ENCODE assay signal across 14 cellular contexts in genomic region chr10:106582291-106582690, GRCh38.
DNase-seq lines count a peak whose midpoint lies in the region; ATAC-seq and TF ChIP-seq lines count a peak whose summit lies in the region.
"Had no signal": no experiment of that assay in that cellular context is flagged by ENCODE, and none has a peak within 500 bp of the region (broad histone marks: within the 10 kb centered on the region; RNA-seq: fewer than 3 reads in every experiment).

No MANE protein-coding gene starts in this region.

- H3K27ac ChIP-seq in SJCRH30 (no peak overlapping the region), foreskin keratinocyte (no peak overlapping the region)
- H3K27ac ChIP-seq: PC-9 had no signal

- H3K4me3 ChIP-seq in H7 (ENCODE audit: insufficient read depth, low read depth, low read length) = no peak overlapping the region
- no peak overlapping the region for H3K4me3 ChIP-seq in SJCRH30
- no peak overlapping the region for H3K4me3 ChIP-seq in retinal pigment epithelial cell (ENCODE audit: low read length)
- H3K4me3 ChIP-seq: PC-9 had no signal

- no peaks in the 10 kb centered on the region for H3K9me3 ChIP-seq in SJCRH30 (replicated peaks)
- H3K9me3 ChIP-seq: Caco-2 had no signal

- no peak for TF ChIP-seq CTCF in foreskin keratinocyte (conservative IDR thresholded peaks at IDR 0.05)
- TF ChIP-seq CTCF in retinal pigment epithelial cell (conservative IDR thresholded peaks at IDR 0.05; ENCODE audit: low read depth, low read length) = no peak

- H3K27me3 ChIP-seq in H7 (ENCODE audit: control insufficient read depth, insufficient read depth, low read length) = no peaks in the 10 kb centered on the region
- H3K27me3 ChIP-seq in SJCRH30 = no peaks in the 10 kb centered on the region
- no peaks in the 10 kb centered on the region for H3K27me3 ChIP-seq in foreskin keratinocyte

- peak; percentile 7 for DNase-seq in H7
- peak; percentile 70 to 80 for DNase-seq in SJCRH30
- DNase-seq in foreskin keratinocyte = no peak
- peak; percentile 77 for DNase-seq in retinal pigment epithelial cell (ENCODE audit: low read depth)
- no peak for DNase-seq in NCI-H226
- no peak for DNase-seq in stimulated activated CD4-positive, alpha-beta T cell treated with anti-CD3 and anti-CD28 coated beads, Interleukin-4, amount 100 ng/mL, for 24 hours
- DNase-seq: Caco-2, GOT3, NCI-H187 treated with DMSO at 0.1 percent for 48 hours, PC-9, right cardiac atrium, T-helper 9 cell had no signal

- peaks cover 8% of the 10 kb centered on the region for H3K4me1 ChIP-seq in SJCRH30
- peaks cover 6% of the 10 kb centered on the region for H3K4me1 ChIP-seq in foreskin keratinocyte
- H3K4me1 ChIP-seq: Caco-2 had no signal

- H3K36me3 ChIP-seq in H7 (replicated peaks; ENCODE audit: control insufficient read depth, insufficient read depth, low read length) = no peaks in the 10 kb centered on the region
- H3K36me3 ChIP-seq in SJCRH30 = no peaks in the 10 kb centered on the region

- ATAC-seq in foreskin keratinocyte = peak; percentile 36
- ATAC-seq in GM21367 (IDR thresholded peaks at IDR 0.05; ENCODE audit: unreplicated experiment) = no peak
- ATAC-seq: activated naive CD4-positive, alpha-beta T cell treated with anti-CD3 and anti-CD28 coated beads, Interleukin-2, amount 50 U/mL, for 72 hours; right cardiac atrium had no signal

Comparison
In these comparisons a context has a peak if more than half of its experiments do, and no peak if none do; other contexts are left out.
1. DNase-seq: peak in H7 (single experiment), SJCRH30 (2 of 2) and retinal pigment epithelial cell (single experiment); none in foreskin keratinocyte (0 of 2), NCI-H226 (single experiment) and stimulated activated CD4-positive, alpha-beta T cell treated with anti-CD3 and anti-CD28 coated beads, Interleukin-4, amount 100 ng/mL, for 24 hours (single experiment).